In genomic region chr5:100731768-100732167, GRCh38 we compare ENCODE assay signal across 8 cellular contexts.
A peak's percentile ranks its signal among the peaks of the same experiment; 100 is the strongest.
DNase-seq lines count a peak whose midpoint lies in the region; ATAC-seq, FAIRE-seq and TF ChIP-seq lines count a peak whose summit lies in the region.

No MANE protein-coding gene starts in this region.

- peak; percentile 15 for DNase-seq in NCI-H510A treated with DMSO at 0.1 percent for 48 hours (lab: John Stamatoyannopoulos, UW)
- DNase-seq in NCI-H510A (lab: John Stamatoyannopoulos, UW) = no peak
- no peak for DNase-seq in endothelial cell of umbilical vein (ENCODE audit: low read depth, low spot score)
- no peak for DNase-seq in anterior cingulate cortex (lab: John Stamatoyannopoulos, UW)
- no peak for DNase-seq in mesothelial cell of epicardium (ENCODE audit: low spot score in 2 of 2, unreplicated experiment in 2 of 2)
- no peak for DNase-seq in GM23248

- no peaks in the 10 kb centered on the region for H3K27me3 ChIP-seq in KMS-11 (ENCODE audit: insufficient read depth, low read depth)
- no peaks in the 10 kb centered on the region for H3K27me3 ChIP-seq in endothelial cell of umbilical vein (ENCODE audit: control insufficient read depth in 2 of 2, insufficient read depth in 2 of 2, low read length in 2 of 2)
- H3K27me3 ChIP-seq in GM23248 (replicated peaks; ENCODE audit: insufficient read depth) = no peaks in the 10 kb centered on the region

- H3K4me3 Mint-ChIP-seq in mesothelial cell of epicardium = no peak overlapping the region

- H3K79me2 ChIP-seq in KMS-11 (ENCODE audit: insufficient read depth, low read depth) (no peaks in the 10 kb centered on the region), endothelial cell of umbilical vein (ENCODE audit: control insufficient read depth, insufficient read depth, low read length) (no peaks in the 10 kb centered on the region), GM23248 (ENCODE audit: insufficient read depth) (no peaks in the 10 kb centered on the region)

- H3K4me2 ChIP-seq in KMS-11 (peak overlapping the region; percentile 62), endothelial cell of umbilical vein (ENCODE audit: insufficient read depth, low read length) (no peak overlapping the region), GM23248 (ENCODE audit: unreplicated experiment) (no peak overlapping the region)

- H3K27ac ChIP-seq in KMS-11 (peak overlapping the region; percentile 42), endothelial cell of umbilical vein (ENCODE audit: insufficient read depth, low read depth, low read length) (no peak overlapping the region), GM23248 (no peak overlapping the region)

- no peaks in the 10 kb centered on the region for H3F3A ChIP-seq in GM23248 (ENCODE audit: insufficient read depth)

- no peaks in the 10 kb centered on the region for H3K36me3 Mint-ChIP-seq in mesothelial cell of epicardium

- POLR2A ChIA-PET in endothelial cell of umbilical vein (lab: Charles Lee) = no interaction called here

- H4K20me1 ChIP-seq in KMS-11 (ENCODE audit: insufficient read depth) (no peaks in the 10 kb centered on the region), endothelial cell of umbilical vein (replicated peaks; ENCODE audit: control insufficient read depth, extremely low read depth, insufficient read depth, low read length) (no peaks in the 10 kb centered on the region), GM23248 (ENCODE audit: insufficient read depth) (no peaks in the 10 kb centered on the region)

- TF ChIP-seq CTCF in KMS-11 (conservative IDR thresholded peaks at IDR 0.05; ENCODE audit: low read depth, low read length) = no peak
- no peak for TF ChIP-seq CTCF in endothelial cell of umbilical vein (IDR thresholded peaks at IDR 0.05; ENCODE audit: extremely low read depth in 1 of 2, insufficient read depth in 1 of 2, low read depth in 1 of 2, low read length in 2 of 2)
- TF ChIP-seq CTCF in mesothelial cell of epicardium (IDR thresholded peaks at IDR 0.05; ENCODE audit: unreplicated experiment) = no peak

- peak overlapping the region; percentile 40 for H2AFZ ChIP-seq in KMS-11 (ENCODE audit: low read depth)
- H2AFZ ChIP-seq in endothelial cell of umbilical vein (ENCODE audit: low read depth, low read length) = peak overlapping the region; percentile 41
- H2AFZ ChIP-seq in GM23248 = no peak overlapping the region

- H3K4me1 Mint-ChIP-seq in mesothelial cell of epicardium = peaks cover 2% of the 10 kb centered on the region

- in situ Hi-C loops in GM23248 (cut with MboI) = no loop called here

- dilution Hi-C loops in endothelial cell of umbilical vein (cut with MboI; ENCODE audit: extremely low pct_ligation_motif_present, low sequenced_read_pairs) = no loop called here

- H3K9me1 ChIP-seq in endothelial cell of umbilical vein (replicated peaks; ENCODE audit: control insufficient read depth, extremely low read depth, insufficient read depth, low read length) = no peaks in the 10 kb centered on the region

- no peaks in the 10 kb centered on the region for H3K9me2 ChIP-seq in GM23248 (ENCODE audit: insufficient read depth)

- intact Hi-C loops in endothelial cell of umbilical vein (cut with micrococcal nuclease) = no loop called here

- no peaks in the 10 kb centered on the region for H3K9me3 Mint-ChIP-seq in mesothelial cell of epicardium

- no peak overlapping the region for H3K4me3 ChIP-seq in KMS-11 (IDR thresholded peaks at IDR 0.05; ENCODE audit: insufficient read depth, low read depth, low read length)
- H3K4me3 ChIP-seq in endothelial cell of umbilical vein (replicated peaks in 1 of 3; ENCODE audit: insufficient read depth in 1 of 3, low read depth in 1 of 3, low read length in 3 of 3) = no peak overlapping the region
- H3K4me3 ChIP-seq in GM23248 = no peak overlapping the region

- no peak overlapping the region for H3K27ac Mint-ChIP-seq in mesothelial cell of epicardium

- no peaks in the 10 kb centered on the region for H3K9me3 ChIP-seq in endothelial cell of umbilical vein (replicated peaks; ENCODE audit: control insufficient read depth, insufficient read depth, low read length)
- H3K9me3 ChIP-seq in GM23248 (ENCODE audit: low read depth) = no peaks in the 10 kb centered on the region

- no peak for TF ChIP-seq POLR2A in endothelial cell of umbilical vein (IDR thresholded peaks at IDR 0.05; ENCODE audit: low read depth, low read length)

- ATAC-seq in GM21529 (IDR thresholded peaks at IDR 0.05; ENCODE audit: unreplicated experiment) = peak; percentile 99

- no peak for FAIRE-seq in endothelial cell of umbilical vein (lab: Jason Lieb, UNC)

- CTCF ChIA-PET in endothelial cell of umbilical vein (lab: Charles Lee) = no interaction called here

- H3K4me1 ChIP-seq in KMS-11 (ENCODE audit: low read depth, poor library complexity, severe bottlenecking) = peaks cover 36% of the 10 kb centered on the region
- H3K4me1 ChIP-seq in endothelial cell of umbilical vein (ENCODE audit: control insufficient read depth, extremely low read depth, insufficient read depth, low read length) = no peaks in the 10 kb centered on the region
- no peaks in the 10 kb centered on the region for H3K4me1 ChIP-seq in GM23248 (ENCODE audit: insufficient read depth)

- no TSS peak for BruUV-seq in endothelial cell of umbilical vein (replicated peaks; lab: Mats Ljungman, UMichigan)

- H3K36me3 ChIP-seq in KMS-11 (ENCODE audit: insufficient read depth) = no peaks in the 10 kb centered on the region
- H3K36me3 ChIP-seq in endothelial cell of umbilical vein (ENCODE audit: control insufficient read depth in 2 of 2, extremely low read depth in 1 of 2, insufficient read depth in 2 of 2, low read length in 2 of 2) = no peaks in the 10 kb centered on the region
- no peaks in the 10 kb centered on the region for H3K36me3 ChIP-seq in GM23248 (ENCODE audit: low read depth)

- peak overlapping the region; percentile 4; the same call in 1 of the 2 replicates for H3K9ac ChIP-seq in KMS-11
- H3K9ac ChIP-seq in endothelial cell of umbilical vein (replicated peaks; ENCODE audit: extremely low read depth, insufficient read depth, low read length) = no peak overlapping the region
- H3K9ac ChIP-seq in GM23248 = no peak overlapping the region

- peaks cover 19% of the 10 kb centered on the region for H3K27me3 Mint-ChIP-seq in mesothelial cell of epicardium (ENCODE audit: low read depth)

- 63 to 66% methylated on average over 6 of the region's 6 CpGs for WGBS in GM23248 (ENCODE audit: low coverage in 1 of 2, low lambda C conversion rate in 2 of 2, missing lambda C conversion rate in 2 of 2), 2 experiments

TF ChIP-seq in endothelial cell of umbilical vein, 7 proteins besides CTCF, POLR2A, EP300 and RAD21:
- no peak for TF ChIP-seq POLR2AphosphoS5 (IDR thresholded peaks at IDR 0.05; ENCODE audit: insufficient read depth, low read depth, low read length)
- TF ChIP-seq MYC (IDR thresholded peaks at IDR 0.05; ENCODE audit: low read depth, low read length) = no peak
- no peak for TF ChIP-seq EZH2 (IDR thresholded peaks at IDR 0.05; ENCODE audit: borderline replicate concordance, low read depth, low read length, severe bottlenecking)
- no peak for TF ChIP-seq MAX (IDR thresholded peaks at IDR 0.05; ENCODE audit: insufficient read depth, insufficient read length)
- TF ChIP-seq FOS (IDR thresholded peaks at IDR 0.05; ENCODE audit: borderline replicate concordance, insufficient read depth, low read length) = no peak
- TF ChIP-seq JUN (IDR thresholded peaks at IDR 0.05; ENCODE audit: borderline replicate concordance, insufficient read depth, insufficient read length, low read depth) = no peak
- no peak for TF ChIP-seq GATA2 (IDR thresholded peaks at IDR 0.05; ENCODE audit: insufficient read depth, insufficient read length, low read depth, low read length)
